9 cellular contexts compared by ENCODE assay signal in the genomic region with DNA sequence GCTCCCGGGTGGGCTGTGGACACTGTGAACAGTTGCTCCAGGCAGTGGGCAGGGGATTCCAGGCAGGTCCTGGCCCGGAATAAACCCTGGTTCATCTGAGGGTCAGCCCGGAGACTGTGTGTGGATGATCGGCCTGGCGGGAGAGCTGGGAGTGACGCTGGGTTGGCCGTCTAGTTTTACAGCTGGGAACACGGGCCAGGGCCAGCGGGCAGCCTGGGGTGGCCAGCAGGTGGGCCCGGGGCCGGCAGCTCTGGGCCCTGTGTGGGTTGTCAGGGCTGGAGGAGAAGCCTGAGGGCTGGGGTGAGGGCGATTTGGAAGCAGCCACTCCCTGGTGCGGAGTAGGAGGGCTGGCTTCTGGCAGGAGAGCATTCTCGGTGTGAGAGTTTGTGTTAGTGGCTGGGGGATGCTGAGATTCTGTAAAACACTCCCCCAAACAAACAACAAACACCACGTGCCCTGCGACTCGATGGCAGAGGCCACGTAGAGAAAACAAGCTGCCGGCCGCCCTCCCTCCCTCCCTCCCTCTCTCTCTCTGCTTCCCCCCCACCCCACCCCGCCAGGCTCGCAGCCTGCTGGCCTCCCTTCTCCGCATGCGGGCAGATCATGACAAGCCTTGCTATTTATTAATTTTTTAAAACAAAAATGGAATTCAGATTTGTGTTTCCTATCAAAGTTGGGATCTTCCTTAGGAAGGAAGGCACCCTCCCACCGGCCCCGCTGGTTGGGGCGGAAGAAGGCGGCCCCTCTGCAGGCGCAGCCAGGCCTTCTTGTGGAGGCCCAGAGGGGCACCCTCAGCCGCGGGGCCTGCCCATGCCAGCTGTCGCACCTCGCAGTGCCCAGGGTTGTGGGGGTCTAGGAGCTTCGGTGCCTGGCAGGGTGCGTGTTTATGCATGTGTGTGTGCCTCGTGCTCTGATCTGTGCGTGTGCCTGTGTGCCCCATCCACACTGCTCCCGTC. TPM values are rescaled to one million over a fixed set of nuclear protein-coding genes. Genes with fewer than 3 reads are reported as not detected.
DNase-seq lines count a peak whose midpoint lies in the region; ATAC-seq and TF ChIP-seq lines count a peak whose summit lies in the region.
"Had no signal": no experiment of that assay in that cellular context is flagged by ENCODE, and none has a peak within 500 bp of the region (broad histone marks: within the 10 kb centered on the region; RNA-seq: fewer than 3 reads in every experiment).

No MANE protein-coding gene starts in this region.

- no peaks in the 10 kb centered on the region for H3K36me3 ChIP-seq in HUES64 (ENCODE audit: insufficient read depth, low read length)

- H3K4me3 ChIP-seq in HUES64 (ENCODE audit: low read length) = no peak overlapping the region

- H3K36me3 Mint-ChIP-seq in central memory CD8-positive, alpha-beta T cell (ENCODE audit: insufficient read depth) = peaks cover 2% of the 10 kb centered on the region
- H3K36me3 Mint-ChIP-seq: memory B cell had no signal

- no peaks in the 10 kb centered on the region for H3K4me1 ChIP-seq in HUES64 (ENCODE audit: insufficient read depth, low read length)

- H3K9ac ChIP-seq in HUES64 (ENCODE audit: low read depth, low read length) = 0 out of 2 replicates have a peak overlapping the region, but pooled peaks have one; percentile 16

- TF ChIP-seq POLR2A in GM18505 (IDR thresholded peaks at IDR 0.05; ENCODE audit: borderline replicate concordance, extremely low read depth, insufficient read depth, insufficient read length) = no peak

- H3K4me3 Mint-ChIP-seq in central memory CD8-positive, alpha-beta T cell = no peak overlapping the region
- H3K4me3 Mint-ChIP-seq: memory B cell had no signal

- no peaks in the 10 kb centered on the region for H3K9me3 ChIP-seq in HUES64 (ENCODE audit: insufficient read depth, low read depth, low read length)

- H3K9me3 Mint-ChIP-seq in central memory CD8-positive, alpha-beta T cell = no peaks in the 10 kb centered on the region
- H3K9me3 Mint-ChIP-seq: memory B cell had no signal

- H3K27ac ChIP-seq in HUES64 (ENCODE audit: low read depth, low read length) (peak overlapping the region; percentile 25; the same call in 1 of the 2 replicates), layer of hippocampus (ENCODE audit: low read depth, low read length) (peak overlapping the region; percentile 82)

- H3K27me3 Mint-ChIP-seq in central memory CD8-positive, alpha-beta T cell = no peaks in the 10 kb centered on the region
- H3K27me3 Mint-ChIP-seq: memory B cell had no signal

- ATAC-seq in central memory CD8-positive, alpha-beta T cell (replicated peaks; ENCODE audit: extremely low read depth, poor library complexity, severe bottlenecking) = no peak
- ATAC-seq in GM18505 (IDR thresholded peaks at IDR 0.05; ENCODE audit: unreplicated experiment) (no peak), GM21529 (IDR thresholded peaks at IDR 0.05; ENCODE audit: unreplicated experiment) (no peak)

- H3K4me1 Mint-ChIP-seq in central memory CD8-positive, alpha-beta T cell = peaks cover 15% of the 10 kb centered on the region

- no peak for DNase-seq in central memory CD8-positive, alpha-beta T cell (ENCODE audit: low spot score in 2 of 2)
- peak; percentile 84 for DNase-seq in smooth muscle cell of the brain vasculature (ENCODE audit: low read depth, low spot score)
- DNase-seq in effector CD8-positive, alpha-beta T cell (lab: John Stamatoyannopoulos, UW) = no peak
- no peak for DNase-seq in activated CD4-positive, CD25-positive, alpha-beta regulatory T cell treated with anti-CD3 and anti-CD28 coated beads, Interleukin-2, amount 50 U/mL, for 72 hours

- no peaks in the 10 kb centered on the region for H3K27me3 ChIP-seq in HUES64 (ENCODE audit: insufficient read depth, low read length)
- no peaks in the 10 kb centered on the region for H3K27me3 ChIP-seq in layer of hippocampus (ENCODE audit: control insufficient read depth, insufficient read depth, low read length)

- peak overlapping the region; percentile 32 for H3K27ac Mint-ChIP-seq in central memory CD8-positive, alpha-beta T cell (ENCODE audit: low read depth)

- WGBS in HUES64 = 77% methylated on average over 33 of the region's 38 CpGs

RNA-seq across cellular contexts. Expression of gene RXRA, which starts 49.5 kb away (rescaled TPM):
- polyA plus RNA-seq in HUES64 (2013, experiment 1 of 2) = 21.0 TPM
- 21.8 TPM for polyA plus RNA-seq in HUES64 (2013, experiment 2 of 2)
